ENCODE assay signal across 11 cellular contexts in genomic region chr11:61586792-61587430, GRCh38. TPM values are rescaled to one million over a fixed set of nuclear protein-coding genes. Genes with fewer than 3 reads are reported as not detected.
A peak's percentile ranks its signal among the peaks of the same experiment; 100 is the strongest.
DNase-seq lines count a peak whose midpoint lies in the region; ATAC-seq and TF ChIP-seq lines count a peak whose summit lies in the region.
"Had no signal": no experiment of that assay in that cellular context is flagged by ENCODE, and none has a peak within 500 bp of the region (broad histone marks: within the 10 kb centered on the region; RNA-seq: fewer than 3 reads in every experiment).

No MANE protein-coding gene starts in this region.

- POLR2A ChIA-PET in PC-3 (lab: Charles Lee; ENCODE audit: unreplicated experiment) = interaction anchor here (0.6 kb wide), 1 partner anchor 48 kb away, joined by 3 read pairs; no protein-coding TSS in a partner anchor
- POLR2A ChIA-PET in activated CD8-positive, alpha-beta T cell treated with anti-CD3 and anti-CD28 coated beads, Interleukin-2, amount 10 ng/mL, durations not matched to agents 7 days and 5 days (lab: Charles Lee) = no interaction called here

- H3K9me3 ChIP-seq in PC-3 (ENCODE audit: low read length) (no peaks in the 10 kb centered on the region), iPS-20b (ENCODE audit: insufficient read depth, low read depth, low read length) (no peaks in the 10 kb centered on the region), tibial artery (no peaks in the 10 kb centered on the region)
- H3K9me3 ChIP-seq: pancreas had no signal

- H3K4me3 Mint-ChIP-seq in activated CD8-positive, alpha-beta T cell treated with anti-CD3 and anti-CD28 coated beads, Interleukin-2, amount 10 ng/mL, durations not matched to agents 7 days and 5 days = no peak overlapping the region

- DNase-seq in NCI-H2196 (lab: John Stamatoyannopoulos, UW; ENCODE audit: unreplicated experiment) = peak; percentile 34
- DNase-seq in NCI-H2196 treated with DMSO at 0.1 percent for 48 hours (lab: John Stamatoyannopoulos, UW; ENCODE audit: unreplicated experiment) = no peak
- DNase-seq in PC-3 = peak; percentile 44
- no peak for DNase-seq in tibial artery
- no peak for DNase-seq in MV-4-11 (lab: John Stamatoyannopoulos, UW)
- DNase-seq in activated CD8-positive, alpha-beta T cell treated with anti-CD3 and anti-CD28 coated beads, Interleukin-2, amount 10 ng/mL, durations not matched to agents 7 days and 5 days = no peak
- DNase-seq in UCSD-AML1 (lab: John Stamatoyannopoulos, UW; ENCODE audit: unreplicated experiment) = no peak
- DNase-seq: KBM-7 had no signal

- H3K4me2 ChIP-seq in PC-3 (ENCODE audit: low read length) = peak overlapping the region; percentile 78

- H3K27ac ChIP-seq in PC-3 (ENCODE audit: low read length) (no peak overlapping the region), iPS-20b (ENCODE audit: low read length) (no peak overlapping the region), tibial artery (no peak overlapping the region)

- no peaks in the 10 kb centered on the region for H3F3A ChIP-seq in PC-3 (ENCODE audit: low read length, unreplicated experiment)

- no peaks in the 10 kb centered on the region for H3K79me2 ChIP-seq in PC-3 (ENCODE audit: low read length)

- H3K36me3 Mint-ChIP-seq in activated CD8-positive, alpha-beta T cell treated with anti-CD3 and anti-CD28 coated beads, Interleukin-2, amount 10 ng/mL, durations not matched to agents 7 days and 5 days (ENCODE audit: low read depth) = no peaks in the 10 kb centered on the region
- H3K36me3 Mint-ChIP-seq: immature natural killer cell had no signal

- H3K27ac Mint-ChIP-seq in activated CD8-positive, alpha-beta T cell treated with anti-CD3 and anti-CD28 coated beads, Interleukin-2, amount 10 ng/mL, durations not matched to agents 7 days and 5 days = no peak overlapping the region

- no peaks in the 10 kb centered on the region for H3K36me3 ChIP-seq in PC-3 (ENCODE audit: low read depth, low read length)
- H3K36me3 ChIP-seq in iPS-20b (ENCODE audit: insufficient read depth, low read depth, low read length) = no peaks in the 10 kb centered on the region
- no peaks in the 10 kb centered on the region for H3K36me3 ChIP-seq in tibial artery
- H3K36me3 ChIP-seq: pancreas had no signal

- H3K4me3 ChIP-seq in PC-3 (ENCODE audit: low read length) (peak overlapping the region; percentile 61; the same call in 1 of the 2 replicates), iPS-20b (ENCODE audit: low read length) (peak overlapping the region; percentile 68), tibial artery (peak overlapping the region; percentile 47 to 57)

- CTCF ChIA-PET in PC-3 (lab: Charles Lee) = no interaction called here
- CTCF ChIA-PET in activated CD8-positive, alpha-beta T cell treated with anti-CD3 and anti-CD28 coated beads, Interleukin-2, amount 10 ng/mL, durations not matched to agents 7 days and 5 days (lab: Charles Lee) = no interaction called here

- no TSS peak for BruUV-seq in PC-3 (replicated peaks; lab: Mats Ljungman, UMichigan)

- no peak overlapping the region for H3K9ac ChIP-seq in PC-3 (ENCODE audit: low read length)
- H3K9ac ChIP-seq in iPS-20b (ENCODE audit: low read depth, low read length) = 0 out of 2 replicates have a peak overlapping the region, but pooled peaks have one; percentile 45

- H3K9me3 Mint-ChIP-seq in activated CD8-positive, alpha-beta T cell treated with anti-CD3 and anti-CD28 coated beads, Interleukin-2, amount 10 ng/mL, durations not matched to agents 7 days and 5 days (ENCODE audit: insufficient read depth) = no peaks in the 10 kb centered on the region
- H3K9me3 Mint-ChIP-seq: immature natural killer cell had no signal

- peaks cover 47% of the 10 kb centered on the region for H3K27me3 Mint-ChIP-seq in activated CD8-positive, alpha-beta T cell treated with anti-CD3 and anti-CD28 coated beads, Interleukin-2, amount 10 ng/mL, durations not matched to agents 7 days and 5 days (ENCODE audit: low read depth)

- no peak for ATAC-seq in PC-3
- ATAC-seq in activated CD8-positive, alpha-beta T cell treated with anti-CD3 and anti-CD28 coated beads, Interleukin-2, amount 10 ng/mL, durations not matched to agents 7 days and 5 days = no peak

- H3K27me3 ChIP-seq in PC-3 (ENCODE audit: low read length) = no peaks in the 10 kb centered on the region
- H3K27me3 ChIP-seq in iPS-20b (ENCODE audit: insufficient read depth, low read length) = peaks cover 78% of the 10 kb centered on the region
- H3K27me3 ChIP-seq in tibial artery = peaks cover 0 to 40% of the 10 kb centered on the region in 2 donors
- H3K27me3 ChIP-seq: pancreas had no signal

- H3K9me2 ChIP-seq in PC-3 (replicated peaks; ENCODE audit: low read length) = no peaks in the 10 kb centered on the region

- H4K20me1 ChIP-seq in PC-3 (ENCODE audit: low read length) = no peaks in the 10 kb centered on the region

- peaks cover 8% of the 10 kb centered on the region for H3K4me1 Mint-ChIP-seq in activated CD8-positive, alpha-beta T cell treated with anti-CD3 and anti-CD28 coated beads, Interleukin-2, amount 10 ng/mL, durations not matched to agents 7 days and 5 days (ENCODE audit: low read depth)

- H3K4me1 ChIP-seq in PC-3 (ENCODE audit: insufficient read depth, low read length) (peaks cover 18% of the 10 kb centered on the region), iPS-20b (ENCODE audit: insufficient read depth, low read length) (peaks cover 11% of the 10 kb centered on the region; the same call in 1 of the 2 replicates), tibial artery (peaks cover 0 to 22% (median 17%) of the 10 kb centered on the region in 4 donors)

- TF ChIP-seq CTCF in PC-3 (conservative IDR thresholded peaks at IDR 0.05; ENCODE audit: low read depth, low read length) (no peak), tibial artery (IDR thresholded peaks at IDR 0.05) (no peak)

- intact Hi-C loops in PC-3 (cut with micrococcal nuclease) (no loop called here), tibial artery (cut with DNase I; ENCODE audit: low total_unique reads) (no loop called here)

- peak overlapping the region; percentile 77 for H2AFZ ChIP-seq in PC-3 (ENCODE audit: low read length)

RNA-seq across cellular contexts. Expression of gene SYT7, which starts 6.0 kb away (rescaled TPM):
- 21.5 and 23.2 TPM in 2 replicates for total RNA-seq in PC-3 (2014; rRNA removed)
- not detected for total RNA-seq in activated CD8-positive, alpha-beta T cell treated with anti-CD3 and anti-CD28 coated beads, Interleukin-2, amount 10 ng/mL, durations not matched to agents 7 days and 5 days

Comparison
In these comparisons a context has a peak if more than half of its experiments do, and no peak if none do; other contexts are left out.
1. DNase-seq: peak in NCI-H2196 (single experiment) and PC-3 (single experiment); none in NCI-H2196 treated with DMSO at 0.1 percent for 48 hours (single experiment), tibial artery (0 of 2), MV-4-11 (single experiment), activated CD8-positive, alpha-beta T cell treated with anti-CD3 and anti-CD28 coated beads, Interleukin-2, amount 10 ng/mL, durations not matched to agents 7 days and 5 days (single experiment) and UCSD-AML1 (single experiment).
2. RNA of gene SYT7, which starts 6.0 kb away (total RNA-seq): 21.5 to 23.2 TPM in PC-3; not detected in activated CD8-positive, alpha-beta T cell treated with anti-CD3 and anti-CD28 coated beads, Interleukin-2, amount 10 ng/mL, durations not matched to agents 7 days and 5 days; every median in the first group is over 10 times any median in the second.
3. Peak in every context shown above with its lines, with median percentiles within 50 percentile points of each other: H3K4me3 ChIP-seq.